In the genomic region with DNA sequence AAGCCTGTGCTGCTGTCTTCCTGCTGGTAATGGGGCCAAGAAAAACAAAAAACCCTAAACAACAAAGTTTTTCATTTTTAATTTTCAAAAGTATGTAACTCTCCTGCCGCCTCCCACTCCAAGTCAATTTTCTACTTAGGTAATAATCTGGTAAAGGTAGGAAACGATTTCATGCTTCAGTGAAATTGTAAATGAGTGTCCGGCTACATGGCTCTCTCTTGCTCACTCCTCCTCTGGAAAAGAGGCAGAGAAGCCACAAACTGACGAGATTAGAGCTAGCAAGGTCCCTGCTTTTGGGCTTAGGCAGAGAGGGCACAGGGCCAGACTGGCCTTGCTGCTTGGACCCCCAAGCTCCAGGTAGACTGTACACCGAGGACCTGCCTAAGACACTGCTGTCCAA, we compare ENCODE assay signal across 20 cellular contexts. TPM values are rescaled to one million over a fixed set of nuclear protein-coding genes. Genes with fewer than 3 reads are reported as not detected.
A peak's percentile ranks its signal among the peaks of the same experiment; 100 is the strongest.
DNase-seq lines count a peak whose midpoint lies in the region; ATAC-seq and TF ChIP-seq lines count a peak whose summit lies in the region.
"Had no signal": no experiment of that assay in that cellular context is flagged by ENCODE, and none has a peak within 500 bp of the region (broad histone marks: within the 10 kb centered on the region; RNA-seq: fewer than 3 reads in every experiment).

No MANE protein-coding gene starts in this region.

- H3K27me3 ChIP-seq in breast epithelium (no peaks in the 10 kb centered on the region), mammary epithelial cell (ENCODE audit: insufficient read depth, low read length) (no peaks in the 10 kb centered on the region), right atrium auricular region (no peaks in the 10 kb centered on the region), psoas muscle (ENCODE audit: insufficient read depth in 3 of 3, low read length in 2 of 3) (no peaks in the 10 kb centered on the region), uterus (no peaks in the 10 kb centered on the region)

- DNase-seq in breast epithelium (ENCODE audit: low spot score in 2 of 2) (no peak), mammary epithelial cell (no peak), right atrium auricular region (ENCODE audit: low spot score) (no peak), psoas muscle (no peak), uterus (no peak), nucleus accumbens (lab: John Stamatoyannopoulos, UW) (no peak), posterior vena cava (ENCODE audit: low spot score) (no peak)
- DNase-seq: activated CD4-positive, alpha-beta T cell treated with anti-CD3 and anti-CD28 coated beads, Interleukin-2, amount 50 U/mL, for 48 hours; activated naive CD8-positive, alpha-beta T cell treated with anti-CD3 and anti-CD28 coated beads, Interleukin-2, amount 10 ng/mL, durations not matched to agents 7 days and 5 days; activated T-cell treated with anti-CD3 and anti-CD28 coated beads, Interleukin-2, amount 50 U/mL, for 24 hours; central memory CD4-positive, alpha-beta T cell; DMS153; effector memory CD4-positive, alpha-beta T cell; naive thymus-derived CD4-positive, alpha-beta T cell; NCI-H1694; NCI-H345; retina; T-cell had no signal

- peaks cover 81% of the 10 kb centered on the region for H3K79me2 ChIP-seq in mammary epithelial cell (ENCODE audit: insufficient read depth, low read length)

- no peaks in the 10 kb centered on the region for H3K36me3 ChIP-seq in breast epithelium
- H3K36me3 ChIP-seq in mammary epithelial cell (ENCODE audit: insufficient read depth, low read length), result peaks cover 2% of the 10 kb centered on the region
- H3K36me3 ChIP-seq in right atrium auricular region, result no peaks in the 10 kb centered on the region
- H3K36me3 ChIP-seq in psoas muscle (ENCODE audit: insufficient read depth in 1 of 2, low read depth in 1 of 2), result peaks cover 0 to 13% of the 10 kb centered on the region in 2 donors
- no peaks in the 10 kb centered on the region for H3K36me3 ChIP-seq in uterus

- TF ChIP-seq CTCF in breast epithelium (IDR thresholded peaks at IDR 0.05) (no peak), mammary epithelial cell (conservative IDR thresholded peaks at IDR 0.05 in 1 of 2, IDR thresholded peaks at IDR 0.05 in 1 of 2; ENCODE audit: extremely low read depth in 1 of 2, insufficient read depth in 1 of 2, low read depth in 1 of 2, low read length in 2 of 2) (no peak), right atrium auricular region (IDR thresholded peaks at IDR 0.05) (no peak), psoas muscle (IDR thresholded peaks at IDR 0.05) (no peak), uterus (IDR thresholded peaks at IDR 0.05) (no peak)

- intact Hi-C loops in breast epithelium (cut with DNase I; ENCODE audit: low total_unique reads) (no loop called here), mammary epithelial cell (cut with micrococcal nuclease) (no loop called here), psoas muscle (cut with DNase I) (no loop called here), uterus (cut with DNase I; ENCODE audit: low total_unique reads) (no loop called here), posterior vena cava (cut with DNase I) (no loop called here)

- H3K9me3 ChIP-seq in breast epithelium (no peaks in the 10 kb centered on the region), mammary epithelial cell (replicated peaks; ENCODE audit: insufficient read depth, low read length) (no peaks in the 10 kb centered on the region), right atrium auricular region (no peaks in the 10 kb centered on the region), psoas muscle (no peaks in the 10 kb centered on the region), uterus (no peaks in the 10 kb centered on the region)

- TF ChIP-seq POLR2A in breast epithelium (IDR thresholded peaks at IDR 0.05) (no peak), uterus (IDR thresholded peaks at IDR 0.05) (no peak)

- H3K4me3 ChIP-seq in breast epithelium, result peak overlapping the region in 1 of 3 donors; percentile 29
- no peak overlapping the region for H3K4me3 ChIP-seq in mammary epithelial cell (replicated peaks in 1 of 3; ENCODE audit: insufficient read depth in 1 of 3, low read depth in 2 of 3, low read length in 3 of 3)
- H3K4me3 ChIP-seq in right atrium auricular region, result no peak overlapping the region
- no peak overlapping the region for H3K4me3 ChIP-seq in psoas muscle
- H3K4me3 ChIP-seq in uterus, result no peak overlapping the region

- H3K27ac ChIP-seq in breast epithelium, result peak overlapping the region; percentile 84 to 98
- H3K27ac ChIP-seq in mammary epithelial cell (ENCODE audit: insufficient read depth, low read depth, low read length), result no peak overlapping the region
- peak overlapping the region; percentile 37 to 76 for H3K27ac ChIP-seq in right atrium auricular region
- H3K27ac ChIP-seq in psoas muscle, result peak overlapping the region; percentile 70
- H3K27ac ChIP-seq in uterus, result peak overlapping the region; percentile 42 to 81
- H3K27ac ChIP-seq: VCaP had no signal

- H3K9ac ChIP-seq in mammary epithelial cell (ENCODE audit: insufficient read depth, low read length), result no peak overlapping the region

- CTCF ChIA-PET in mammary epithelial cell (lab: Charles Lee; ENCODE audit: low non-redundant PET), result no interaction called here

- H3K4me2 ChIP-seq in mammary epithelial cell (ENCODE audit: insufficient read depth, low read depth, low read length), result no peak overlapping the region

- ATAC-seq in psoas muscle (no peak), GM21390 (IDR thresholded peaks at IDR 0.05; ENCODE audit: unreplicated experiment) (no peak)
- ATAC-seq: naive thymus-derived CD4-positive, alpha-beta T cell; T-cell had no signal

- H2AFZ ChIP-seq in mammary epithelial cell (ENCODE audit: low read depth, low read length), result no peak overlapping the region

- BruUV-seq in mammary epithelial cell (replicated peaks; lab: Mats Ljungman, UMichigan), result no TSS peak

- H3K4me1 ChIP-seq in breast epithelium (peaks cover 11 to 16% of the 10 kb centered on the region in 2 donors), mammary epithelial cell (ENCODE audit: insufficient read depth, low read length) (peaks cover 28% of the 10 kb centered on the region), right atrium auricular region (peaks cover 0 to 37% of the 10 kb centered on the region in 2 donors), psoas muscle (peaks cover 36% of the 10 kb centered on the region), uterus (peaks cover 0 to 5% of the 10 kb centered on the region in 2 donors)

- dilution Hi-C loops in mammary epithelial cell (cut with HindIII; ENCODE audit: low sequenced_read_pairs), result loop anchor here (5.0 kb wide), 1 partner anchor 56 kb away; no protein-coding TSS in a partner anchor

- 62% methylated on average over 5 of the region's 5 CpGs for WGBS in mammary epithelial cell (ENCODE audit: low coverage, missing lambda C conversion rate)
- 61 to 74% (median 69%) methylated on average over 5 of the region's 5 CpGs for WGBS in psoas muscle, 3 donors

- H4K20me1 ChIP-seq in mammary epithelial cell (ENCODE audit: insufficient read depth, low read length), result no peaks in the 10 kb centered on the region

- in situ Hi-C loops in mammary epithelial cell (cut with MboI; ENCODE audit: low sequenced_read_pairs in 2 of 2), result no loop called here

RNA-seq across cellular contexts. Expression of a gene that starts 23.4 kb away (rescaled TPM):
- total RNA-seq in breast epithelium (10 to 100 TPM; 10.9 to 21.0 (median 15.1) TPM), mammary epithelial cell (10 to 100 TPM in 1 of 2 donors, 1 to 10 TPM in 1; 7.7 to 12.2 TPM), right atrium auricular region (1 to 10 TPM; 4.1 TPM), psoas muscle (10 to 100 TPM in 2 of 4 donors, 1 to 10 TPM in 2; 5.5 to 15.7 (median 10.6) TPM), uterus (10 to 100 TPM in 2 of 4 donors, 1 to 10 TPM in 2; 6.2 to 19.5 (median 11.9) TPM), posterior vena cava (10 to 100 TPM; 10.0 to 10.3 TPM)
- polyA plus RNA-seq in mammary epithelial cell (4.6 TPM), psoas muscle (10 to 100 TPM in 1 of 3 donors, 1 to 10 TPM in 2; 3.8 to 12.1 (median 6.8) TPM)
- 7.0 TPM for polyA minus RNA-seq in mammary epithelial cell
